1 cellular context compared by ENCODE assay signal in genomic region chr7:140229591-140230516, GRCh38.
TF ChIP-seq lines count a peak whose summit lies in the region.

No MANE protein-coding gene starts in this region.

TF ChIP-seq in HepG2, 621 proteins besides CTCF, POLR2A, EP300 and RAD21 (continued from another document):
- TF ChIP-seq ZHX1 (CRISPR knock-in tag; IDR thresholded peaks at IDR 0.05; ENCODE audit: low read depth), result peak; percentile 91
- TF ChIP-seq SALL2 (CRISPR knock-in tag; IDR thresholded peaks at IDR 0.05), result peak; percentile 91; the same call in 1 of the 2 replicates
- peak; percentile 95 for TF ChIP-seq ZNF609 (CRISPR knock-in tag; IDR thresholded peaks at IDR 0.05; ENCODE audit: borderline replicate concordance)
- peak; percentile 94 for TF ChIP-seq HIVEP1 (CRISPR knock-in tag; IDR thresholded peaks at IDR 0.05)
- TF ChIP-seq JUND (CRISPR knock-in tag; IDR thresholded peaks at IDR 0.05), result peak; percentile 80
- peak; percentile 86 for TF ChIP-seq ZNF264 (CRISPR knock-in tag; IDR thresholded peaks at IDR 0.05)
- no peak for TF ChIP-seq CEBPZ (IDR thresholded peaks at IDR 0.05; ENCODE audit: low read length)
- TF ChIP-seq E2F1 (CRISPR knock-in tag; IDR thresholded peaks at IDR 0.05), result no peak
- no peak for TF ChIP-seq ZNF557 (CRISPR knock-in tag; IDR thresholded peaks at IDR 0.05)
- TF ChIP-seq ZNF878 (CRISPR knock-in tag; IDR thresholded peaks at IDR 0.05), result peak; percentile 87
- TF ChIP-seq TRIM24 (CRISPR knock-in tag; IDR thresholded peaks at IDR 0.05), result peak; percentile 79
- TF ChIP-seq ZC3H4 (CRISPR knock-in tag; IDR thresholded peaks at IDR 0.05; ENCODE audit: borderline replicate concordance), result peak; percentile 81
- 0 out of 2 replicates have a peak, but pooled peaks have one; percentile 82 for TF ChIP-seq SP140L (CRISPR knock-in tag; IDR thresholded peaks at IDR 0.05; ENCODE audit: borderline replicate concordance)
- no peak for TF ChIP-seq MZF1 (CRISPR knock-in tag; IDR thresholded peaks at IDR 0.05; ENCODE audit: borderline replicate concordance)
- no peak for TF ChIP-seq KLF13 (CRISPR knock-in tag; IDR thresholded peaks at IDR 0.05)
